In the genomic region with DNA sequence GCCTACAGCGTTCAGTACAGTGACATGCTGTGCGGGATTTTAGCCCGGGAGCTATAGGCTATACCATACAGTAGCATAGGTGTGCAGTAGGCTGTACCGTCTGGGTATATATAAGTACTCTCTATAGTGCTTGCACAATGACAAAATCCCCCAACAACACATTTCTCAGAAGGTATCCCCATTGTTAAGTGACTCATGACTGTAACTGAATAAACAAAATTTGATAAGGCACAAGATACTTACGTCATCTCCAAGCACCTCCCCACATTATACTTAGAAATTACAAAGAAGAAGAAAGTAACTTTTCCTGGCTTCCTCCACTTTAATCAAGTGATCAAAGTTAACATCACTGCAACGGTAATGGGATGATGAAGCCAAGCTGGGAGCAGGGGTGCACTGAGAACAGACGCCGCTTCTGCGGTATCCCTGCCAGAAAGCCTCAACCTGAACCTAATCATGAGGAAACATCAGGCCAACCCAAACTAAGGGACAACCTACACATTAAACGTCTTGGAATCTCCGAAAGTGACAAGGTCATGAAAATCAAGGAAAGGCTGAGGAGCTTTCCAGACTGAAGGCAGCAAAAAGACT, we compare ENCODE assay signal across 13 cellular contexts. TPM values are rescaled to one million over a fixed set of nuclear protein-coding genes. Genes with fewer than 3 reads are reported as not detected.
DNase-seq lines count a peak whose midpoint lies in the region; ATAC-seq and TF ChIP-seq lines count a peak whose summit lies in the region.
"Had no signal": no experiment of that assay in that cellular context is flagged by ENCODE, and none has a peak within 500 bp of the region (broad histone marks: within the 10 kb centered on the region; RNA-seq: fewer than 3 reads in every experiment).

No MANE protein-coding gene starts in this region.

- H3K4me3 ChIP-seq in RWPE2 (ENCODE audit: severe bottlenecking): no peak overlapping the region
- H3K4me3 ChIP-seq in esophagus muscularis mucosa: no peak overlapping the region
- H3K4me3 ChIP-seq: GM23338, SK-N-MC had no signal

- intact Hi-C loops in esophagus muscularis mucosa (cut with DNase I) (no loop called here), sciatic nerve (cut with DNase I) (loop anchor here (5.0 kb wide), 2 partner anchors 39 to 206 kb away; no protein-coding TSS in a partner anchor)

- no peak overlapping the region for H3K27ac ChIP-seq in RWPE2 (ENCODE audit: poor library complexity, severe bottlenecking)
- H3K27ac ChIP-seq in esophagus muscularis mucosa (replicated peaks in 1 of 4): peak overlapping the region in 3 of 4 donors; percentile 49 to 62 (median 51)
- H3K27ac ChIP-seq: C4-2B, SK-N-MC had no signal

- H3K4me1 ChIP-seq in RWPE2 (ENCODE audit: insufficient read depth, poor library complexity, severe bottlenecking): peaks cover 38% of the 10 kb centered on the region
- peaks cover 41 to 54% (median 52%) of the 10 kb centered on the region in 4 donors for H3K4me1 ChIP-seq in esophagus muscularis mucosa

- DNase-seq in EL (peak; percentile 34), RWPE2 (ENCODE audit: low spot score) (no peak), esophagus muscularis mucosa (ENCODE audit: extremely low spot score) (no peak), sciatic nerve (ENCODE audit: low spot score) (no peak), cortex of kidney (lab: John Stamatoyannopoulos, UW) (no peak), HUDEP-2 (lab: John Stamatoyannopoulos, UW; ENCODE audit: unreplicated experiment in 76 of 76) (no peak), NCI-H1105 (lab: John Stamatoyannopoulos, UW) (no peak), NCI-H1417 (lab: John Stamatoyannopoulos, UW) (no peak)
- DNase-seq: cerebellar nuclear complex, GF-D8 had no signal

- TF ChIP-seq CTCF in RWPE2 (IDR thresholded peaks at IDR 0.05; ENCODE audit: poor library complexity, severe bottlenecking): no peak
- TF ChIP-seq CTCF in esophagus muscularis mucosa (IDR thresholded peaks at IDR 0.05): no peak

- WGBS in esophagus muscularis mucosa: 68% methylated on average over 11 of the region's 11 CpGs

- H3K27me3 ChIP-seq in RWPE2 (ENCODE audit: insufficient read depth, poor library complexity, severe bottlenecking) (no peaks in the 10 kb centered on the region), esophagus muscularis mucosa (no peaks in the 10 kb centered on the region)

- H3K36me3 ChIP-seq in RWPE2 (ENCODE audit: low read depth) (no peaks in the 10 kb centered on the region), esophagus muscularis mucosa (peaks cover 0 to 4% (median 0%) of the 10 kb centered on the region in 4 donors)

- ATAC-seq in RWPE2 (ENCODE audit: low read depth): peak; percentile 38; the same call in 2 of the 3 replicates
- ATAC-seq in sciatic nerve: peak; percentile 4

- H3K9me3 ChIP-seq in RWPE2 (ENCODE audit: severe bottlenecking) (no peaks in the 10 kb centered on the region), esophagus muscularis mucosa (no peaks in the 10 kb centered on the region)

- no peak for TF ChIP-seq EP300 in esophagus muscularis mucosa (IDR thresholded peaks at IDR 0.05)

- TF ChIP-seq POLR2A in esophagus muscularis mucosa (IDR thresholded peaks at IDR 0.05; ENCODE audit: low read depth): no peak

RNA-seq across cellular contexts. Expression of gene TNS1, which starts 9.6 kb away (rescaled TPM):
- total RNA-seq in esophagus muscularis mucosa (1,000 to 10,000 TPM; 1,001 to 2,170 (median 1,411) TPM), sciatic nerve (703 TPM)
